In the genomic region with DNA sequence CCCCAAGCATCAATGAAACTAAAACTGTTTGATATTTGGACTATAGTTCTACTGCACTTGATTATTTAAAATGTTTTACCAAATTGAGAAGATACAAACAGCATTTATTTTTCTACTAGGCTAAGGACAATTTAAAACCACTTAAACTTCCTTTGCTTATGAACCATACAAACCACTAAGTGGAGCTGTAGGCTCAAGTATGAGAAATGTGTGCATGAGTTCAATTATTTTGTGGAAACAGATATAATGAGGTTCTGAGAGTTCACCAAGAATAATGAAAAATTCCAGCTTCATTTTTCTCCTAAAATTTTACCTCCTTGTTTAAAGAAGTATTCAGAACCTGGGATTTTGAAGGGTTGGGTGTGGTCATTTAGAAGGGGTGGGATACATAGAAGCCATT, we compare ENCODE assay signal across 1 cellular context.
TF ChIP-seq lines count a peak whose summit lies in the region.

No MANE protein-coding gene starts in this region.

TF ChIP-seq in SK-N-SH, 30 proteins besides CTCF, POLR2A, EP300 and RAD21 (continued from another document):
- TF ChIP-seq ZBTB33 (IDR thresholded peaks at IDR 0.05; ENCODE audit: borderline replicate concordance, low read depth): no peak
